In genomic region chr20:51563597-51564332, GRCh38 we compare ENCODE assay signal across 9 cellular contexts. TPM values are rescaled to one million over a fixed set of nuclear protein-coding genes. Genes with fewer than 3 reads are reported as not detected.
DNase-seq lines count a peak whose midpoint lies in the region; ATAC-seq and TF ChIP-seq lines count a peak whose summit lies in the region.
"Had no signal": no experiment of that assay in that cellular context is flagged by ENCODE, and none has a peak within 500 bp of the region (broad histone marks: within the 10 kb centered on the region; RNA-seq: fewer than 3 reads in every experiment).

No MANE protein-coding gene starts in this region.

- peaks cover 6% of the 10 kb centered on the region for H3K9me3 Mint-ChIP-seq in activated T-helper 2 cell treated with anti-CD3 and anti-CD28 coated beads, Interferon-gamma antibody, Interleukin-2, Interleukin-4, amounts not matched to agents 10 μg/mL and 5 μg/mL and 100 μg/mL, durations not matched to agents 14 hours and 24 hours and 36 hours

- peaks cover 38% of the 10 kb centered on the region for H3K4me1 ChIP-seq in body of pancreas

- H3K27ac Mint-ChIP-seq in activated T-helper 2 cell treated with anti-CD3 and anti-CD28 coated beads, Interferon-gamma antibody, Interleukin-2, Interleukin-4, amounts not matched to agents 10 μg/mL and 5 μg/mL and 100 μg/mL, durations not matched to agents 14 hours and 24 hours and 36 hours = no peak overlapping the region

- H3K4me1 Mint-ChIP-seq in activated T-helper 2 cell treated with anti-CD3 and anti-CD28 coated beads, Interferon-gamma antibody, Interleukin-2, Interleukin-4, amounts not matched to agents 10 μg/mL and 5 μg/mL and 100 μg/mL, durations not matched to agents 14 hours and 24 hours and 36 hours (ENCODE audit: low read depth) = peaks cover 10% of the 10 kb centered on the region

- peak overlapping the region in 1 of 4 donors; percentile 35 for H3K27ac ChIP-seq in body of pancreas

- intact Hi-C loops in body of pancreas (cut with DNase I) = no loop called here
- intact Hi-C loops in activated T-helper 2 cell treated with anti-CD3 and anti-CD28 coated beads, Interferon-gamma antibody, Interleukin-2, Interleukin-4, amounts not matched to agents 10 μg/mL and 5 μg/mL and 100 μg/mL, durations not matched to agents 14 hours and 24 hours and 36 hours (cut with micrococcal nuclease) = no loop called here

- TF ChIP-seq POLR2A in body of pancreas (IDR thresholded peaks at IDR 0.05) = no peak

- peaks cover 0 to 18% of the 10 kb centered on the region in 2 donors for H3K27me3 ChIP-seq in body of pancreas

- DNase-seq in GM04504 (ENCODE audit: low read depth) (peak; percentile 68), NCI-H2196 treated with DMSO at 0.1 percent for 48 hours (lab: John Stamatoyannopoulos, UW; ENCODE audit: unreplicated experiment) (peak; percentile 28), body of pancreas (peak; percentile 51 to 61 (median 56)), iris pigment epithelial cell (ENCODE audit: low read depth) (peak; percentile 88), GM13977 (ENCODE audit: low spot score) (no peak)
- peak; percentile 21 for DNase-seq in stimulated activated CD4-positive, alpha-beta T cell treated with anti-CD3 and anti-CD28 coated beads, Interleukin-2, amount 100 ng/mL, for 4 hours (ENCODE audit: low read depth)
- no peak for DNase-seq in activated T-helper 2 cell treated with anti-CD3 and anti-CD28 coated beads, Interferon-gamma antibody, Interleukin-2, Interleukin-4, amounts not matched to agents 10 μg/mL and 5 μg/mL and 100 μg/mL, durations not matched to agents 14 hours and 24 hours and 36 hours (ENCODE audit: low spot score)
- DNase-seq: naive B cell had no signal

- ATAC-seq in body of pancreas = peak; percentile 53
- no peak for ATAC-seq in HG02973 (IDR thresholded peaks at IDR 0.05; ENCODE audit: unreplicated experiment)

- H3K4me3 ChIP-seq in body of pancreas = no peak overlapping the region

- no peak for TF ChIP-seq CTCF in body of pancreas (IDR thresholded peaks at IDR 0.05)
- no peak for TF ChIP-seq CTCF in GM13977 (IDR thresholded peaks at IDR 0.05; ENCODE audit: extremely low read depth, insufficient read depth, missing control alignments)

- peaks cover 63% of the 10 kb centered on the region for H3K27me3 Mint-ChIP-seq in activated T-helper 2 cell treated with anti-CD3 and anti-CD28 coated beads, Interferon-gamma antibody, Interleukin-2, Interleukin-4, amounts not matched to agents 10 μg/mL and 5 μg/mL and 100 μg/mL, durations not matched to agents 14 hours and 24 hours and 36 hours (ENCODE audit: low read depth)

- 30 to 31% methylated on average over 13 to 15 of the region's 15 CpGs for WGBS in body of pancreas, 2 donors

- no peak overlapping the region for H3K4me3 Mint-ChIP-seq in activated T-helper 2 cell treated with anti-CD3 and anti-CD28 coated beads, Interferon-gamma antibody, Interleukin-2, Interleukin-4, amounts not matched to agents 10 μg/mL and 5 μg/mL and 100 μg/mL, durations not matched to agents 14 hours and 24 hours and 36 hours (ENCODE audit: low read depth)

- in situ Hi-C loops in GM13977 (cut with MboI; ENCODE audit: low pct_unique_long_range_greater_than_20kb, low sequenced_read_pairs, unreplicated experiment) = no loop called here

- H3K36me3 Mint-ChIP-seq in activated T-helper 2 cell treated with anti-CD3 and anti-CD28 coated beads, Interferon-gamma antibody, Interleukin-2, Interleukin-4, amounts not matched to agents 10 μg/mL and 5 μg/mL and 100 μg/mL, durations not matched to agents 14 hours and 24 hours and 36 hours (ENCODE audit: low read depth) = no peaks in the 10 kb centered on the region

- no peaks in the 10 kb centered on the region for H3K9me3 ChIP-seq in body of pancreas

- H3K36me3 ChIP-seq in body of pancreas (replicated peaks in 1 of 2; ENCODE audit: insufficient read depth in 1 of 2, low read depth in 2 of 2) = no peaks in the 10 kb centered on the region

RNA-seq across cellular contexts. Expression of gene NFATC2, which starts 21.2 kb away (rescaled TPM):
- 1 to 10 TPM; 4.9 to 7.6 TPM for total RNA-seq in body of pancreas
- 67.1 and 68.0 TPM in 2 replicates for total RNA-seq in activated T-helper 2 cell treated with anti-CD3 and anti-CD28 coated beads, Interferon-gamma antibody, Interleukin-2, Interleukin-4, amounts not matched to agents 10 μg/mL and 5 μg/mL and 100 μg/mL, durations not matched to agents 14 hours and 24 hours and 36 hours

Comparison
In these comparisons a context has a peak if more than half of its experiments do, and no peak if none do; other contexts are left out.
1. DNase-seq: peak in GM04504 (single experiment), NCI-H2196 treated with DMSO at 0.1 percent for 48 hours (single experiment), body of pancreas (4 of 4), iris pigment epithelial cell (single experiment) and stimulated activated CD4-positive, alpha-beta T cell treated with anti-CD3 and anti-CD28 coated beads, Interleukin-2, amount 100 ng/mL, for 4 hours (single experiment); none in activated T-helper 2 cell treated with anti-CD3 and anti-CD28 coated beads, Interferon-gamma antibody, Interleukin-2, Interleukin-4, amounts not matched to agents 10 μg/mL and 5 μg/mL and 100 μg/mL, durations not matched to agents 14 hours and 24 hours and 36 hours (single experiment) and GM13977 (single experiment).